13 cellular contexts compared by ENCODE assay signal in the genomic region with DNA sequence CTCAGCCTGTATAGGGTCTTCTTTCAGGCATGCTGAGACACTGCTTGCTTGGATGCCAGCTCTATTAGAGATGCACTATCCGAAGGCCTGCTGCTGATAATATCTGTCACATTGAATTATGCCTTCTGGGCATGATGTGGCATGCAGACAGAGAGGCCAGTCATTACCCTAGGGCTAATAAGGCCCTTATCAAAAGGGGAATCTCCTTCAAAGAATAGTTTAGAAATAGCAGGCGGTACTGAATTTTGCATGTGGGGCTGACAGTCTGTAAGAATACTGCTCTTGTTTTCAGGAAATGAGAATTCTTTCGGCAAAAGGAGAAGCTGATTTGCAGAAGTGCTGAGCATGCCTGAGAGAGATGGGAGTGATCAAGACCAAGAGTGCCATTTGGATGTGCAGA. TPM values are rescaled to one million over a fixed set of nuclear protein-coding genes. Genes with fewer than 3 reads are reported as not detected.
A peak's percentile ranks its signal among the peaks of the same experiment; 100 is the strongest.
DNase-seq lines count a peak whose midpoint lies in the region; ATAC-seq and TF ChIP-seq lines count a peak whose summit lies in the region.
"Had no signal": no experiment of that assay in that cellular context is flagged by ENCODE, and none has a peak within 500 bp of the region (broad histone marks: within the 10 kb centered on the region; RNA-seq: fewer than 3 reads in every experiment).

No MANE protein-coding gene starts in this region.

- ATAC-seq in HG02798 (IDR thresholded peaks at IDR 0.05; ENCODE audit: poor library complexity, unreplicated experiment) (peak; percentile 27), SK-N-SH treated with all-trans-retinoic acid at 6 μM for 48 hours (no peak), GM21447 (IDR thresholded peaks at IDR 0.05; ENCODE audit: unreplicated experiment) (no peak)
- ATAC-seq in activated T-cell treated with anti-CD3 and anti-CD28 coated beads, Interleukin-2, amount 50 U/mL, for 72 hours (replicated peaks in 1 of 2) = no peak
- ATAC-seq: left lung, PC-3 had no signal

- peaks cover 0 to 6% of the 10 kb centered on the region in 2 donors for H3K9me3 Mint-ChIP-seq in activated T-cell treated with anti-CD3 and anti-CD28 coated beads, Interleukin-2, amount 50 U/mL, for 72 hours
- H3K9me3 Mint-ChIP-seq: endodermal cell had no signal

- DNase-seq in NCI-H1417 (lab: John Stamatoyannopoulos, UW) (peak; percentile 29 to 78 (median 51)), putamen (ENCODE audit: low spot score) (peak; percentile 35), DMS153 treated with DMSO at 0.1 percent for 48 hours (lab: John Stamatoyannopoulos, UW; ENCODE audit: unreplicated experiment) (no peak)
- no peak for DNase-seq in activated T-cell treated with anti-CD3 and anti-CD28 coated beads, Interleukin-2, amount 50 U/mL, for 72 hours
- DNase-seq: endodermal cell, left lung, NCI-H226, ovary, PC-3 had no signal

- H3K27ac Mint-ChIP-seq in activated T-cell treated with anti-CD3 and anti-CD28 coated beads, Interleukin-2, amount 50 U/mL, for 72 hours = no peak overlapping the region
- H3K27ac Mint-ChIP-seq: endodermal cell had no signal

- peaks cover 9% of the 10 kb centered on the region for H3K27me3 Mint-ChIP-seq in activated T-cell treated with anti-CD3 and anti-CD28 coated beads, Interleukin-2, amount 50 U/mL, for 72 hours (ENCODE audit: low read depth)

- no peak overlapping the region for H3K4me3 Mint-ChIP-seq in activated T-cell treated with anti-CD3 and anti-CD28 coated beads, Interleukin-2, amount 50 U/mL, for 72 hours
- H3K4me3 Mint-ChIP-seq: endodermal cell had no signal

- H3K36me3 Mint-ChIP-seq in activated T-cell treated with anti-CD3 and anti-CD28 coated beads, Interleukin-2, amount 50 U/mL, for 72 hours (ENCODE audit: insufficient read depth in 2 of 2) = no peaks in the 10 kb centered on the region

- no peaks in the 10 kb centered on the region for H3K4me1 Mint-ChIP-seq in activated T-cell treated with anti-CD3 and anti-CD28 coated beads, Interleukin-2, amount 50 U/mL, for 72 hours (ENCODE audit: low read depth)

TF ChIP-seq in SK-N-SH treated with all-trans-retinoic acid at 6 μM for 48 hours, 23 proteins besides CTCF, POLR2A, EP300 and RAD21:
- no peak for TF ChIP-seq BACH2 (CRISPR knock-in tag; IDR thresholded peaks at IDR 0.05; ENCODE audit: borderline replicate concordance)
- peak; percentile 59 for TF ChIP-seq TSHZ2 (CRISPR knock-in tag; IDR thresholded peaks at IDR 0.05)
- no peak for TF ChIP-seq TOX (CRISPR knock-in tag; IDR thresholded peaks at IDR 0.05; ENCODE audit: borderline replicate concordance)
- no peak for TF ChIP-seq ZNF565 (CRISPR knock-in tag; conservative IDR thresholded peaks at IDR 0.05; ENCODE audit: low read depth)
- TF ChIP-seq ISL1 (CRISPR knock-in tag; IDR thresholded peaks at IDR 0.05) = peak; percentile 72

RNA-seq across cellular contexts. Expression of gene LHCGR, which starts 13.1 kb away (rescaled TPM):
- total RNA-seq in activated T-cell treated with anti-CD3 and anti-CD28 coated beads, Interleukin-2, amount 50 U/mL, for 72 hours = not detected
- total RNA-seq: endodermal cell, MCF 10A, PC-3 had no signal

Comparison
In these comparisons a context has a peak if more than half of its experiments do, and no peak if none do; other contexts are left out.
1. DNase-seq: peak in NCI-H1417 (3 of 3) and putamen (single experiment); none in activated T-cell treated with anti-CD3 and anti-CD28 coated beads, Interleukin-2, amount 50 U/mL, for 72 hours (0 of 2) and DMS153 treated with DMSO at 0.1 percent for 48 hours (single experiment).